In the genomic region with DNA sequence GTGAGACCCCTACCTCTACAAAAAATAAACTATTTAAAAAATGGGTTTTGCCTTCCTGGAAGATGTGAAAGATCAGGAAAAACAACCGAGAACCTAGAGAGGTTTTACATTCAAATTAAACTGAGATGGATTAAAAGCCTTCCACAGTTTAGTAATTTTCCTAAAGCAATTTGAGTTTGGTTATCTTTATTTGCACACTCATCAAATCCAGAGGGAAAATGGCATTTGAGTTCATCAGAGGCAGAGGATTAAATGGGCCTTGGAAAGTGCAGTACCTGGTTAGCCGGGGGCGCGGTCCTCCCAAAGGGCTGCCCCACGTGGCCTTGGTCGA, we compare ENCODE assay signal across 11 cellular contexts.
A peak's percentile ranks its signal among the peaks of the same experiment; 100 is the strongest.
DNase-seq lines count a peak whose midpoint lies in the region; ATAC-seq and TF ChIP-seq lines count a peak whose summit lies in the region.
"Had no signal": no experiment of that assay in that cellular context is flagged by ENCODE, and none has a peak within 500 bp of the region (broad histone marks: within the 10 kb centered on the region; RNA-seq: fewer than 3 reads in every experiment).

No MANE protein-coding gene starts in this region.

- H3F3A ChIP-seq in MM.1S (ENCODE audit: insufficient read depth, low read length) (peaks cover 29% of the 10 kb centered on the region), smooth muscle cell (ENCODE audit: low read depth) (peaks cover 4% of the 10 kb centered on the region)

- H3K4me3 ChIP-seq in heart right ventricle (no peak overlapping the region), right cardiac atrium (ENCODE audit: low read length) (no peak overlapping the region), MM.1S (ENCODE audit: low read length) (no peak overlapping the region), smooth muscle cell (no peak overlapping the region)

- ATAC-seq in heart right ventricle (no peak), right cardiac atrium (no peak), left colon (peak; percentile 50), HG02678 (IDR thresholded peaks at IDR 0.05; ENCODE audit: unreplicated experiment) (no peak)

- H3K27me3 ChIP-seq in heart right ventricle = peaks cover 0 to 6% (median 0%) of the 10 kb centered on the region in 7 donors
- no peaks in the 10 kb centered on the region for H3K27me3 ChIP-seq in right cardiac atrium (ENCODE audit: control insufficient read depth, insufficient read depth)
- H3K27me3 ChIP-seq in MM.1S (replicated peaks; ENCODE audit: insufficient read depth, low read length) = no peaks in the 10 kb centered on the region
- peaks cover 3% of the 10 kb centered on the region for H3K27me3 ChIP-seq in smooth muscle cell (ENCODE audit: low read depth)

- H2AFZ ChIP-seq in MM.1S (ENCODE audit: low read length) (peak overlapping the region; percentile 2; the same call in 1 of the 2 replicates), smooth muscle cell (ENCODE audit: low read depth) (no peak overlapping the region)

- WGBS in heart right ventricle, 2 donors = 84 to 89% methylated on average over 6 of the region's 6 CpGs
- WGBS in right cardiac atrium = 83% methylated on average over 6 of the region's 6 CpGs
- 60% methylated on average over 6 of the region's 6 CpGs for WGBS in smooth muscle cell (ENCODE audit: low lambda C conversion rate)

- H3K9me3 ChIP-seq in heart right ventricle = no peaks in the 10 kb centered on the region
- no peaks in the 10 kb centered on the region for H3K9me3 ChIP-seq in right cardiac atrium (ENCODE audit: control insufficient read depth, low read length)
- H3K9me3 ChIP-seq in MM.1S (replicated peaks; ENCODE audit: insufficient read depth, low read length) = no peaks in the 10 kb centered on the region
- H3K9me3 ChIP-seq in smooth muscle cell (replicated peaks; ENCODE audit: low read depth) = no peaks in the 10 kb centered on the region

- TF ChIP-seq CTCF in heart right ventricle (IDR thresholded peaks at IDR 0.05) (no peak), MM.1S (IDR thresholded peaks at IDR 0.05; ENCODE audit: low read length) (no peak), smooth muscle cell (IDR thresholded peaks at IDR 0.05; ENCODE audit: borderline replicate concordance, insufficient read depth, poor library complexity, severe bottlenecking) (no peak)

- no peaks in the 10 kb centered on the region for H3K36me3 ChIP-seq in heart right ventricle
- H3K36me3 ChIP-seq in MM.1S (replicated peaks; ENCODE audit: insufficient read depth, low read length) = no peaks in the 10 kb centered on the region
- no peaks in the 10 kb centered on the region for H3K36me3 ChIP-seq in smooth muscle cell (ENCODE audit: low read depth)

- H4K20me1 ChIP-seq in MM.1S (ENCODE audit: insufficient read depth, low read length) = no peaks in the 10 kb centered on the region
- H4K20me1 ChIP-seq in smooth muscle cell (ENCODE audit: low read depth) = no peaks in the 10 kb centered on the region

- no peaks in the 10 kb centered on the region for H3K79me2 ChIP-seq in MM.1S (ENCODE audit: low read length)
- H3K79me2 ChIP-seq in smooth muscle cell (ENCODE audit: low read depth) = no peaks in the 10 kb centered on the region

- H3K4me2 ChIP-seq in MM.1S (ENCODE audit: low read depth, low read length) = peak overlapping the region; percentile 20; the same call in 1 of the 2 replicates
- no peak overlapping the region for H3K4me2 ChIP-seq in smooth muscle cell

- H3K9me2 ChIP-seq in MM.1S (replicated peaks; ENCODE audit: insufficient read depth, low read length) = no peaks in the 10 kb centered on the region

- H3K4me1 ChIP-seq in heart right ventricle = peaks cover 0 to 46% (median 16%) of the 10 kb centered on the region in 9 donors
- peaks cover 2% of the 10 kb centered on the region for H3K4me1 ChIP-seq in right cardiac atrium (ENCODE audit: control insufficient read depth, insufficient read depth, low read length)
- peaks cover 43% of the 10 kb centered on the region for H3K4me1 ChIP-seq in MM.1S (ENCODE audit: low read length)
- peaks cover 16% of the 10 kb centered on the region for H3K4me1 ChIP-seq in smooth muscle cell (ENCODE audit: low read depth)

- intact Hi-C loops in heart right ventricle (cut with DNase I) (loop anchor here in 1 of 10 donors (10.0 kb wide), 1 partner anchor 76 kb away; no protein-coding TSS in a partner anchor), right cardiac atrium (cut with DNase I) (no loop called here), left colon (cut with DNase I, micrococcal nuclease) (no loop called here)

- H3K9ac ChIP-seq in MM.1S (ENCODE audit: low read length) (peak overlapping the region; percentile 31), smooth muscle cell (ENCODE audit: low read depth) (no peak overlapping the region)

- H3K27ac ChIP-seq in heart right ventricle (peak overlapping the region in 9 of 10 donors; percentile 11 to 69 (median 42)), right cardiac atrium (ENCODE audit: low read length) (no peak overlapping the region), MM.1S (ENCODE audit: low read length) (peak overlapping the region; percentile 71; the same call in 1 of the 2 replicates), smooth muscle cell (ENCODE audit: low read depth) (peak overlapping the region; percentile 59)

- DNase-seq in heart right ventricle (no peak), right cardiac atrium (no peak), MM.1S (no peak), left colon (peak; percentile 30 to 60), smooth muscle cell (lab: John Stamatoyannopoulos, UW; ENCODE audit: unreplicated experiment) (no peak)
- no peak for DNase-seq in activated CD8-positive, alpha-beta memory T cell treated with anti-CD3 and anti-CD28 coated beads, Interleukin-2, amount 50 U/mL, for 4 hours
- DNase-seq in stimulated activated CD4-positive, alpha-beta T cell treated with anti-CD3 and anti-CD28 coated beads, Interleukin-4, amount 100 ng/mL, for 1 hour = no peak
- DNase-seq: CD4-positive, CD25-positive, alpha-beta regulatory T cell; H9; NCI-H1048 had no signal

Comparison
In these comparisons a context has a peak if more than half of its experiments do, and no peak if none do; other contexts are left out.
1. DNase-seq: peak in left colon (2 of 2); none in heart right ventricle (0 of 2), right cardiac atrium (0 of 3), MM.1S (single experiment), smooth muscle cell (single experiment), activated CD8-positive, alpha-beta memory T cell treated with anti-CD3 and anti-CD28 coated beads, Interleukin-2, amount 50 U/mL, for 4 hours (single experiment) and stimulated activated CD4-positive, alpha-beta T cell treated with anti-CD3 and anti-CD28 coated beads, Interleukin-4, amount 100 ng/mL, for 1 hour (single experiment).